ENCODE assay signal across 9 cellular contexts in the genomic region with DNA sequence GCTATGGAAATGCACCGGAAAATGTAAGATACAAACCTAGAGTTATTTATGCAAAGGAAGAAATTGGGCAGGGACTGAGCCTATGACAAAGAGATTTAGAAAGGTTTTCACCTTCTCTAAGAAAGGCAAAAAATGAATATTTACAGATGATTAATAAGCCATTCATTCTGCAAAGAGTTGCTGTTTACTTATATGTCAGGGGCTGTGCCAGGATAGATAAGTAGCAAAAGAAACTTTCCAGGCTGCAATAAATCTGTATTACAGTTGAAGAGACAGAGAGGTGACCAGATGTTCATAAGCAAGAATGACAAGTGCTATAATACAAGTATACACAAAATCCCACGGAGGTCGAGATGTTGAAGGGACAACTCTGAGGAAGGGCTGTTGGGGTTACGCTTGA.
"Had no signal": no experiment of that assay in that cellular context is flagged by ENCODE, and none has a peak within 500 bp of the region (broad histone marks: within the 10 kb centered on the region; RNA-seq: fewer than 3 reads in every experiment).

No MANE protein-coding gene starts in this region.

- H3K4me3 Mint-ChIP-seq: HFFc6 had no signal

- H3K9me3 ChIP-seq: HAP-1 had no signal

- H3K27ac Mint-ChIP-seq: HFFc6 had no signal

- H3K4me1 ChIP-seq: HAP-1 had no signal

- DNase-seq: GOT3, H7, HFFc6, IMR-90, KG1 had no signal

- ATAC-seq: HCT116, K562 had no signal

- H3K36me3 ChIP-seq: HAP-1 had no signal

- FAIRE-seq: HTR-8/SVneo, K562 had no signal

- H3K4me3 ChIP-seq: HAP-1, K562 had no signal
